1 cellular context compared by ENCODE assay signal in the genomic region with DNA sequence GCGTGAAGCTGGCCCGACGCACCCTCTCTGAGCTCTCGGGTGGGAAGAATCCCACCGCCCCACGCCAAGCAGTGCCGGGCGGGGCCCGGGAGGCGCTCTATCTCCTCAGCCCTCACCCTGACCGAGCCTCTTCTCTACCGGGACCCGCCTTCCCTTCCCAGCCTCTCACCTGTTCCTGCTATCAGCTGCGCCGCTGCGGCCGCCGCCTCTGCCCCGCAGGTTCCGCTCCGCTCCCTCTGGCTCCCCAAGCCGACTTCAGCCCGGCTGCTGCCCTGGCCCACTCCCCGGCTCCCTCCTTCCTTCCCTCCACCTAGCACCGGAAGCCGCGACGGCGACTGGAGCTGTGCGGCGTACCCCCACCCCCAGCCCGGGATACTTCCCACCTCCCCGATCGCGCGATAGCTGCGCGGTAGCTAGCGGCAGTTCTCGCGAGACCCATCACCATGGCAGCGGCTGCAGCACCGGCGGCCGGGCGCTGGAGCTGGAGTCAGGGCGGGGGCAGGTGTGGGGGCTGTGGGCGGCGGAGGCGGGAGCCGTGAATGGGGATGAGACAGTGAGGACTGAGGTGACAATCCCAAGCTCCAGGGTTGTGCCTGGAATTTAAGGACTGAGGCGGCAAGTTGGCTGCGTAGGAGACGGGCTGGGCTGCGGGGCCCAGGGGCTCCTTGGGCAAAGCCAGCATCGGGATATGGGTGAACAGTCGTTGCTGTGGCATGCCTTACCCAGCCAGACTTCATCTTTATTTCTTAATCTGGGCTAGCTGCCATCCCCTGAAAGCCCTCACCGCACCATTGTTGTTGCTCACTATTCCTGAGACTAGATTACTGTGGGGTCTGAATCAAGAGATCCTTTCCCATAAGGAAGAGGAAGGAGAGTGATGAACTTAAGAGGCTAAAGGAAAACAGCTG.
TF ChIP-seq lines count a peak whose summit lies in the region.

Gene ARF3, minus strand, starts transcription at position 347 of the 908 bp plus-strand sequence. CDS start 16,392 bp downstream, outside the sequence.

TF ChIP-seq in GM12878, 131 proteins besides CTCF, POLR2A, EP300 and RAD21 (continued from another document):
- TF ChIP-seq, protein P1, sequence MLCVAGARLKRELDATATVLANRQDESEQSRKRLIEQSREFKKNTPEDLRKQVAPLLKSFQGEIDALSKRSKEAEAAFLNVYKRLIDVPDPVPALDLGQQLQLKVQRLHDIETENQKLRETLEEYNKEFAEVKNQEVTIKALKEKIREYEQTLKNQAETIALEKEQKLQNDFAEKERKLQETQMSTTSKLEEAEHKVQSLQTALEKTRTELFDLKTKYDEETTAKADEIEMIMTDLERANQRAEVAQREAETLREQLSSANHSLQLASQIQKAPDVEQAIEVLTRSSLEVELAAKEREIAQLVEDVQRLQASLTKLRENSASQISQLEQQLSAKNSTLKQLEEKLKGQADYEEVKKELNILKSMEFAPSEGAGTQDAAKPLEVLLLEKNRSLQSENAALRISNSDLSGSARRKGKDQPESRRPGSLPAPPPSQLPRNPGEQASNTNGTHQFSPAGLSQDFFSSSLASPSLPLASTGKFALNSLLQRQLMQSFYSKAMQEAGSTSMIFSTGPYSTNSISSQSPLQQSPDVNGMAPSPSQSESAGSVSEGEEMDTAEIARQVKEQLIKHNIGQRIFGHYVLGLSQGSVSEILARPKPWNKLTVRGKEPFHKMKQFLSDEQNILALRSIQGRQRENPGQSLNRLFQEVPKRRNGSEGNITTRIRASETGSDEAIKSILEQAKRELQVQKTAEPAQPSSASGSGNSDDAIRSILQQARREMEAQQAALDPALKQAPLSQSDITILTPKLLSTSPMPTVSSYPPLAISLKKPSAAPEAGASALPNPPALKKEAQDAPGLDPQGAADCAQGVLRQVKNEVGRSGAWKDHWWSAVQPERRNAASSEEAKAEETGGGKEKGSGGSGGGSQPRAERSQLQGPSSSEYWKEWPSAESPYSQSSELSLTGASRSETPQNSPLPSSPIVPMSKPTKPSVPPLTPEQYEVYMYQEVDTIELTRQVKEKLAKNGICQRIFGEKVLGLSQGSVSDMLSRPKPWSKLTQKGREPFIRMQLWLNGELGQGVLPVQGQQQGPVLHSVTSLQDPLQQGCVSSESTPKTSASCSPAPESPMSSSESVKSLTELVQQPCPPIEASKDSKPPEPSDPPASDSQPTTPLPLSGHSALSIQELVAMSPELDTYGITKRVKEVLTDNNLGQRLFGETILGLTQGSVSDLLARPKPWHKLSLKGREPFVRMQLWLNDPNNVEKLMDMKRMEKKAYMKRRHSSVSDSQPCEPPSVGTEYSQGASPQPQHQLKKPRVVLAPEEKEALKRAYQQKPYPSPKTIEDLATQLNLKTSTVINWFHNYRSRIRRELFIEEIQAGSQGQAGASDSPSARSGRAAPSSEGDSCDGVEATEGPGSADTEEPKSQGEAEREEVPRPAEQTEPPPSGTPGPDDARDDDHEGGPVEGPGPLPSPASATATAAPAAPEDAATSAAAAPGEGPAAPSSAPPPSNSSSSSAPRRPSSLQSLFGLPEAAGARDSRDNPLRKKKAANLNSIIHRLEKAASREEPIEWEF (IDR thresholded peaks at IDR 0.05; ENCODE audit: insufficient replicate concordance, low read depth, low read length) = no peak
- no peak for TF ChIP-seq E4F1 (IDR thresholded peaks at IDR 0.05; ENCODE audit: borderline replicate concordance, partially characterized antibody)
- TF ChIP-seq MXI1 (IDR thresholded peaks at IDR 0.05; ENCODE audit: low read depth, low read length) = peak; percentile 87
- TF ChIP-seq, protein P2, sequence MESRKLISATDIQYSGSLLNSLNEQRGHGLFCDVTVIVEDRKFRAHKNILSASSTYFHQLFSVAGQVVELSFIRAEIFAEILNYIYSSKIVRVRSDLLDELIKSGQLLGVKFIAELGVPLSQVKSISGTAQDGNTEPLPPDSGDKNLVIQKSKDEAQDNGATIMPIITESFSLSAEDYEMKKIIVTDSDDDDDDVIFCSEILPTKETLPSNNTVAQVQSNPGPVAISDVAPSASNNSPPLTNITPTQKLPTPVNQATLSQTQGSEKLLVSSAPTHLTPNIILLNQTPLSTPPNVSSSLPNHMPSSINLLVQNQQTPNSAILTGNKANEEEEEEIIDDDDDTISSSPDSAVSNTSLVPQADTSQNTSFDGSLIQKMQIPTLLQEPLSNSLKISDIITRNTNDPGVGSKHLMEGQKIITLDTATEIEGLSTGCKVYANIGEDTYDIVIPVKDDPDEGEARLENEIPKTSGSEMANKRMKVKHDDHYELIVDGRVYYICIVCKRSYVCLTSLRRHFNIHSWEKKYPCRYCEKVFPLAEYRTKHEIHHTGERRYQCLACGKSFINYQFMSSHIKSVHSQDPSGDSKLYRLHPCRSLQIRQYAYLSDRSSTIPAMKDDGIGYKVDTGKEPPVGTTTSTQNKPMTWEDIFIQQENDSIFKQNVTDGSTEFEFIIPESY (IDR thresholded peaks at IDR 0.05) = 0 out of 2 replicates have a peak, but pooled peaks have one; percentile 49
- TF ChIP-seq SMC3 (IDR thresholded peaks at IDR 0.05; ENCODE audit: borderline replicate concordance, low read length) = no peak
- TF ChIP-seq SPI1 (IDR thresholded peaks at IDR 0.05; ENCODE audit: borderline replicate concordance, insufficient read depth, low read depth, low read length) = no peak
- TF ChIP-seq BMI1 (IDR thresholded peaks at IDR 0.05; ENCODE audit: borderline replicate concordance) = peak; percentile 93
- TF ChIP-seq NR2C1 (IDR thresholded peaks at IDR 0.05) = no peak
- TF ChIP-seq MYC (IDR thresholded peaks at IDR 0.05; ENCODE audit: insufficient read depth, insufficient read length, insufficient replicate concordance, low read length, severe bottlenecking) = no peak
- TF ChIP-seq MTA2 (IDR thresholded peaks at IDR 0.05; ENCODE audit: low read depth) = no peak
- no peak for TF ChIP-seq NFYA (IDR thresholded peaks at IDR 0.05; ENCODE audit: borderline replicate concordance, low read depth, low read length)
- no peak for TF ChIP-seq ATF3 (IDR thresholded peaks at IDR 0.05; ENCODE audit: borderline replicate concordance, extremely low read depth, low read depth, low read length)
- no peak for TF ChIP-seq RAD51 (IDR thresholded peaks at IDR 0.05)
- peak; percentile 99 for TF ChIP-seq CHD2 (IDR thresholded peaks at IDR 0.05; ENCODE audit: borderline replicate concordance, low read depth, low read length)
- TF ChIP-seq MEF2B (IDR thresholded peaks at IDR 0.05; ENCODE audit: partially characterized antibody, poor library complexity, severe bottlenecking) = peak; percentile 38
- TF ChIP-seq CBFB (IDR thresholded peaks at IDR 0.05; ENCODE audit: low read depth) = peak; percentile 100
- 0 out of 2 replicates have a peak, but pooled peaks have one; percentile 23 for TF ChIP-seq MEF2A (IDR thresholded peaks at IDR 0.05; ENCODE audit: insufficient read depth, low read depth, low read length)
- TF ChIP-seq, protein P3, sequence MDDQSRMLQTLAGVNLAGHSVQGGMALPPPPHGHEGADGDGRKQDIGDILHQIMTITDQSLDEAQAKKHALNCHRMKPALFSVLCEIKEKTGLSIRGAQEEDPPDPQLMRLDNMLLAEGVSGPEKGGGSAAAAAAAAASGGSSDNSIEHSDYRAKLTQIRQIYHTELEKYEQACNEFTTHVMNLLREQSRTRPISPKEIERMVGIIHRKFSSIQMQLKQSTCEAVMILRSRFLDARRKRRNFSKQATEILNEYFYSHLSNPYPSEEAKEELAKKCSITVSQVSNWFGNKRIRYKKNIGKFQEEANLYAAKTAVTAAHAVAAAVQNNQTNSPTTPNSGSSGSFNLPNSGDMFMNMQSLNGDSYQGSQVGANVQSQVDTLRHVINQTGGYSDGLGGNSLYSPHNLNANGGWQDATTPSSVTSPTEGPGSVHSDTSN (IDR thresholded peaks at IDR 0.05; ENCODE audit: insufficient replicate concordance, low read depth, low read length) = no peak
- no peak for TF ChIP-seq ZNF217 (IDR thresholded peaks at IDR 0.05)
- 0 out of 2 replicates have a peak, but pooled peaks have one; percentile 30 for TF ChIP-seq SMAD5 (IDR thresholded peaks at IDR 0.05; ENCODE audit: low read depth)
- TF ChIP-seq ETV6 (conservative IDR thresholded peaks at IDR 0.05 in 1 of 2, IDR thresholded peaks at IDR 0.05 in 1 of 2; ENCODE audit: borderline replicate concordance in 1 of 2, low read depth in 1 of 2) = no peak
